ENCODE assay signal across 1 cellular context in genomic region chr16:11183035-11183812, GRCh38.
TF ChIP-seq lines count a peak whose summit lies in the region.

No MANE protein-coding gene starts in this region.

TF ChIP-seq in IMR-90, 13 proteins besides CTCF, POLR2A, EP300 and RAD21:
- no peak for TF ChIP-seq MAZ (IDR thresholded peaks at IDR 0.05; ENCODE audit: borderline replicate concordance, low read depth, low read length)
- no peak for TF ChIP-seq FOS (IDR thresholded peaks at IDR 0.05; ENCODE audit: low read depth, low read length)
- TF ChIP-seq RFX5 (IDR thresholded peaks at IDR 0.05; ENCODE audit: low read depth, low read length) = no peak
- no peak for TF ChIP-seq CEBPB (IDR thresholded peaks at IDR 0.05; ENCODE audit: low read depth, low read length)
- no peak for TF ChIP-seq MXI1 (IDR thresholded peaks at IDR 0.05; ENCODE audit: borderline replicate concordance, low read depth, low read length)
- no peak for TF ChIP-seq USF2 (IDR thresholded peaks at IDR 0.05; ENCODE audit: low read depth, low read length)
- no peak for TF ChIP-seq SMC3 (IDR thresholded peaks at IDR 0.05; ENCODE audit: low read depth, low read length)
- no peak for TF ChIP-seq CHD1 (IDR thresholded peaks at IDR 0.05; ENCODE audit: low read depth, low read length)
- TF ChIP-seq ELK1 (IDR thresholded peaks at IDR 0.05; ENCODE audit: borderline replicate concordance, low read depth, low read length) = no peak
- no peak for TF ChIP-seq MAFK (IDR thresholded peaks at IDR 0.05; ENCODE audit: low read depth, low read length)
- no peak for TF ChIP-seq NFE2L2 (IDR thresholded peaks at IDR 0.05; ENCODE audit: low read depth, low read length)
- no peak for TF ChIP-seq RCOR1 (IDR thresholded peaks at IDR 0.05; ENCODE audit: insufficient replicate concordance, low read length)
- TF ChIP-seq BHLHE40 (IDR thresholded peaks at IDR 0.05; ENCODE audit: low read depth, low read length) = no peak
TF ChIP-seq in IMR-90: peak in this region for 0.
